Comparison of ENCODE assay signal across 9 cellular contexts in the genomic region with DNA sequence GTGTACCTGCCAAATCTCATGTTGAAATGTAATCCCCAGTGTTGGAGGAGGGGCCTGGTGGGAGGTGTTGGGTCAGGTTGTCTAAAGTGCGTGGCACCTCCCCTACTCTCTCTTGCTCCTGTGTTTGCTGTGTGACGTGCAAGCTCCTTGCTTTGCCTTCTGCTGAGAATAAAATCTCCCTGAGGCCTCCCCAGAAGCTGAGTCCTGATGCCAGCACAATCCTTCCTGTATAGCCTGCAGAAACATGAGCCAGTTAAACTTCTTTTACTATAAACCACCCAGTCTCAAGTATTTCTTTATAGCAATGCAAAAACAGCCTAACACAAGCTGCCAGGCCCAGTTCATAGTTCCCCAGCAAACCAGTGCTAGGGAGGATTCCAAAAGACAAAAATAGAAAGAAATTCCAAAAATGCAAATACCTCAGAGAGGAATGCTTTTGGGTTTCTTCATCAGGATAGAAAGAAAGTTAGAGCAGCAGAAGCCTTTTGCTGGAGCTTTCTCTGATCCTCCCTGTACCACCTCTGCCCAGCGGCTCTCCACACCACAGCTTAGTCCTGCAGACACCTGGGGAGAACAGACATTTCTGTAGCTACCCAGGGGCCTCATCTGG. TPM values are rescaled to one million over a fixed set of nuclear protein-coding genes. Genes with fewer than 3 reads are reported as not detected.
A peak's percentile ranks its signal among the peaks of the same experiment; 100 is the strongest.
DNase-seq lines count a peak whose midpoint lies in the region; ATAC-seq, FAIRE-seq and TF ChIP-seq lines count a peak whose summit lies in the region.
"Had no signal": no experiment of that assay in that cellular context is flagged by ENCODE, and none has a peak within 500 bp of the region (broad histone marks: within the 10 kb centered on the region; RNA-seq: fewer than 3 reads in every experiment).

No MANE protein-coding gene starts in this region.

- H3K4me2 ChIP-seq in A549, result peak overlapping the region; percentile 74

- H3K27ac Mint-ChIP-seq in CD4-positive, alpha-beta memory T cell, result peak overlapping the region in 1 of 7 donors; percentile 44

- TF ChIP-seq CTCF in A549 (IDR thresholded peaks at IDR 0.05), result no peak

- TF ChIP-seq EP300 in A549 (IDR thresholded peaks at IDR 0.05), result no peak

- intact Hi-C loops in CD4-positive, alpha-beta memory T cell (cut with micrococcal nuclease), result no loop called here

- POLR2A ChIA-PET in A549 (lab: Yijun Ruan, JAX), result interaction anchor here (1.4 kb wide), 1 partner anchor 25 kb away, joined by 12 read pairs; a partner anchor contains a TSS
- POLR2A ChIA-PET in CD4-positive, alpha-beta memory T cell (lab: Charles Lee; ENCODE audit: partially characterized antibody), result interaction anchor here (1.3 kb wide), 1 partner anchor 26 kb away, joined by 4 read pairs; no protein-coding TSS in a partner anchor

- no peaks in the 10 kb centered on the region for H3K4me1 Mint-ChIP-seq in CD4-positive, alpha-beta memory T cell
- H3K4me1 Mint-ChIP-seq in activated T-cell treated with anti-CD3 and anti-CD28 coated beads, Interleukin-2, amount 50 U/mL, for 4 hours (ENCODE audit: low read depth), result no peaks in the 10 kb centered on the region

- no peak for FAIRE-seq in A549 (lab: Jason Lieb, UNC)

- TF ChIP-seq POLR2A in A549 (IDR thresholded peaks at IDR 0.05; ENCODE audit: low read length), result no peak

- H3K9me3 Mint-ChIP-seq in CD4-positive, alpha-beta memory T cell, result peaks cover 0 to 1% (median 0%) of the 10 kb centered on the region in 8 donors
- H3K9me3 Mint-ChIP-seq in activated T-cell treated with anti-CD3 and anti-CD28 coated beads, Interleukin-2, amount 50 U/mL, for 4 hours, result no peaks in the 10 kb centered on the region

- no peaks in the 10 kb centered on the region for H3K27me3 ChIP-seq in muscle layer of duodenum (ENCODE audit: low read depth, low read length)
- no peaks in the 10 kb centered on the region for H3K27me3 ChIP-seq in CD4-positive, alpha-beta memory T cell (ENCODE audit: insufficient read depth, low read length)

- H3K36me3 Mint-ChIP-seq in CD4-positive, alpha-beta memory T cell, result no peaks in the 10 kb centered on the region
- no peaks in the 10 kb centered on the region for H3K36me3 Mint-ChIP-seq in activated T-cell treated with anti-CD3 and anti-CD28 coated beads, Interleukin-2, amount 50 U/mL, for 4 hours (ENCODE audit: insufficient read depth)

- H3K4me1 ChIP-seq in A549, result peaks cover 26% of the 10 kb centered on the region
- H3K4me1 ChIP-seq in muscle layer of duodenum (ENCODE audit: control insufficient read depth in 1 of 2, insufficient read depth in 2 of 2, low read length in 2 of 2), result peaks cover 0 to 16% of the 10 kb centered on the region in 2 donors
- H3K4me1 ChIP-seq in CD4-positive, alpha-beta memory T cell (ENCODE audit: insufficient read depth, low read length), result no peaks in the 10 kb centered on the region

- WGBS in A549 (ENCODE audit: missing lambda C conversion rate), result 43% methylated on average over 3 of the region's 3 CpGs

- H3K4me3 ChIP-seq in A549, result no peak overlapping the region
- no peak overlapping the region for H3K4me3 ChIP-seq in muscle layer of duodenum (ENCODE audit: low read depth in 1 of 2, low read length in 2 of 2)
- H3K4me3 ChIP-seq in CD4-positive, alpha-beta memory T cell (ENCODE audit: low read length in 2 of 2), result no peak overlapping the region

- no peaks in the 10 kb centered on the region for H3K27me3 Mint-ChIP-seq in CD4-positive, alpha-beta memory T cell
- no peaks in the 10 kb centered on the region for H3K27me3 Mint-ChIP-seq in activated T-cell treated with anti-CD3 and anti-CD28 coated beads, Interleukin-2, amount 50 U/mL, for 4 hours (ENCODE audit: low read depth)

- H3K36me3 ChIP-seq in muscle layer of duodenum (ENCODE audit: control insufficient read depth in 1 of 2, insufficient read depth in 2 of 2, low read length in 2 of 2), result no peaks in the 10 kb centered on the region
- no peaks in the 10 kb centered on the region for H3K36me3 ChIP-seq in CD4-positive, alpha-beta memory T cell (ENCODE audit: insufficient read depth, low read length)

- ATAC-seq in A549, result peak; percentile 77 to 83
- ATAC-seq in esophagus mucosa, result peak; percentile 83
- ATAC-seq in activated T-cell treated with anti-CD3 and anti-CD28 coated beads, Interleukin-2, amount 50 U/mL, for 4 hours, result no peak
- ATAC-seq in HG02870 (IDR thresholded peaks at IDR 0.05; ENCODE audit: unreplicated experiment), result no peak
- no peak for ATAC-seq in HG02884 (IDR thresholded peaks at IDR 0.05; ENCODE audit: unreplicated experiment)

- CTCF ChIA-PET in A549 (lab: Yijun Ruan, JAX), result interaction anchor here (0.7 to 2.2 kb wide), 3 partner anchors 15 to 22 kb away, joined by 3 to 9 read pairs (median 3); no protein-coding TSS in a partner anchor
- CTCF ChIA-PET in CD4-positive, alpha-beta memory T cell (lab: Charles Lee; ENCODE audit: partially characterized antibody), result interaction anchor here (0.8 to 1.5 kb wide), 4 partner anchors 16 to 59 kb away, joined by 3 read pairs; no protein-coding TSS in a partner anchor

- no peak overlapping the region for H3K4me3 Mint-ChIP-seq in CD4-positive, alpha-beta memory T cell
- no peak overlapping the region for H3K4me3 Mint-ChIP-seq in activated T-cell treated with anti-CD3 and anti-CD28 coated beads, Interleukin-2, amount 50 U/mL, for 4 hours

- no peak for TF ChIP-seq RAD21 in A549 (conservative IDR thresholded peaks at IDR 0.05 in 1 of 2, IDR thresholded peaks at IDR 0.05 in 1 of 2)

- no peaks in the 10 kb centered on the region for H3K9me3 ChIP-seq in A549
- H3K9me3 ChIP-seq in muscle layer of duodenum (ENCODE audit: control insufficient read depth in 1 of 2, low read length in 2 of 2), result no peaks in the 10 kb centered on the region
- H3K9me3 ChIP-seq in CD4-positive, alpha-beta memory T cell (ENCODE audit: control insufficient read depth in 1 of 2, low read length in 2 of 2), result no peaks in the 10 kb centered on the region

- peak overlapping the region; percentile 62 to 73 for H3K27ac ChIP-seq in A549
- peak overlapping the region; percentile 16 for H3K27ac ChIP-seq in muscle layer of duodenum (ENCODE audit: low read length)
- no peak overlapping the region for H3K27ac ChIP-seq in CD4-positive, alpha-beta memory T cell (ENCODE audit: low read depth, low read length)

- DNase-seq in A549 (ENCODE audit: low read depth in 1 of 2, low spot score in 1 of 2) (peak in 1 of 2 experiments; percentile 53), NCI-H510A (lab: John Stamatoyannopoulos, UW) (peak; percentile 4)
- DNase-seq in CD4-positive, alpha-beta memory T cell, result no peak
- DNase-seq in activated T-cell treated with anti-CD3 and anti-CD28 coated beads, Interleukin-2, amount 50 U/mL, for 4 hours, result no peak
- DNase-seq: stimulated activated CD4-positive, alpha-beta T cell treated with anti-CD3 and anti-CD28 coated beads, Interleukin-4, amount 100 ng/mL, for 1 hour had no signal

TF ChIP-seq in A549, 52 proteins besides CTCF, POLR2A, EP300 and RAD21 (continues in another document):
- TF ChIP-seq MAZ (IDR thresholded peaks at IDR 0.05; ENCODE audit: borderline replicate concordance, low read depth, low read length) (no peak), FOSB (CRISPR knock-in tag; IDR thresholded peaks at IDR 0.05) (no peak), KDM1A (IDR thresholded peaks at IDR 0.05; ENCODE audit: low read depth) (no peak), POLR2AphosphoS2 (conservative IDR thresholded peaks at IDR 0.05; ENCODE audit: low read length) (no peak), RARB (CRISPR knock-in tag; IDR thresholded peaks at IDR 0.05) (no peak), ZC3H11A (IDR thresholded peaks at IDR 0.05) (no peak), NFE2L2 (conservative IDR thresholded peaks at IDR 0.05; ENCODE audit: low read length) (no peak), KDM5A (IDR thresholded peaks at IDR 0.05) (no peak)
- TF ChIP-seq, protein P1, sequence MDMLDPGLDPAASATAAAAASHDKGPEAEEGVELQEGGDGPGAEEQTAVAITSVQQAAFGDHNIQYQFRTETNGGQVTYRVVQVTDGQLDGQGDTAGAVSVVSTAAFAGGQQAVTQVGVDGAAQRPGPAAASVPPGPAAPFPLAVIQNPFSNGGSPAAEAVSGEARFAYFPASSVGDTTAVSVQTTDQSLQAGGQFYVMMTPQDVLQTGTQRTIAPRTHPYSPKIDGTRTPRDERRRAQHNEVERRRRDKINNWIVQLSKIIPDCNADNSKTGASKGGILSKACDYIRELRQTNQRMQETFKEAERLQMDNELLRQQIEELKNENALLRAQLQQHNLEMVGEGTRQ (IDR thresholded peaks at IDR 0.05), result no peak
- TF ChIP-seq, protein P2, sequence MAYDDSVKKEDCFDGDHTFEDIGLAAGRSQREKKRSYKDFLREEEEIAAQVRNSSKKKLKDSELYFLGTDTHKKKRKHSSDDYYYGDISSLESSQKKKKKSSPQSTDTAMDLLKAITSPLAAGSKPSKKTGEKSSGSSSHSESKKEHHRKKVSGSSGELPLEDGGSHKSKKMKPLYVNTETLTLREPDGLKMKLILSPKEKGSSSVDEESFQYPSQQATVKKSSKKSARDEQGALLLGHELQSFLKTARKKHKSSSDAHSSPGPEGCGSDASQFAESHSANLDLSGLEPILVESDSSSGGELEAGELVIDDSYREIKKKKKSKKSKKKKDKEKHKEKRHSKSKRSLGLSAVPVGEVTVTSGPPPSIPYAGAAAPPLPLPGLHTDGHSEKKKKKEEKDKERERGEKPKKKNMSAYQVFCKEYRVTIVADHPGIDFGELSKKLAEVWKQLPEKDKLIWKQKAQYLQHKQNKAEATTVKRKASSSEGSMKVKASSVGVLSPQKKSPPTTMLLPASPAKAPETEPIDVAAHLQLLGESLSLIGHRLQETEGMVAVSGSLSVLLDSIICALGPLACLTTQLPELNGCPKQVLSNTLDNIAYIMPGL (CRISPR knock-in tag; IDR thresholded peaks at IDR 0.05; ENCODE audit: borderline replicate concordance), result no peak
- TF ChIP-seq, protein P3, sequence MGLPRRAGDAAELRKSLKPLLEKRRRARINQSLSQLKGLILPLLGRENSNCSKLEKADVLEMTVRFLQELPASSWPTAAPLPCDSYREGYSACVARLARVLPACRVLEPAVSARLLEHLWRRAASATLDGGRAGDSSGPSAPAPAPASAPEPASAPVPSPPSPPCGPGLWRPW (IDR thresholded peaks at IDR 0.05), result no peak

RNA-seq across cellular contexts. Expression of a gene that starts 25.9 kb away (rescaled TPM):
- polyA plus RNA-seq in A549 (2011; rRNA removed), result 94.0 and 120 TPM in 2 replicates
- 22.4 and 24.2 TPM in 2 replicates for polyA plus RNA-seq in A549 (2012; cell fraction: cytosol; rRNA removed)
- polyA plus RNA-seq in A549 (2012; cell fraction: nucleus; rRNA removed), result 8.1 and 14.0 TPM in 2 replicates
- polyA plus RNA-seq in A549 (2017; fragmentation: RNase III; extraction: RNeasy Plus Mini Kit Qiagen cat#74134 plus additional on column Dnase treatment), result 101 to 114 TPM (median 104 TPM) in 3 replicates
- 45.7 and 47.9 TPM in 2 replicates for polyA minus RNA-seq in A549 (2011; rRNA and poly(A)+ RNA removed)
- total RNA-seq in esophagus mucosa, result 104 TPM
- 100 to 1,000 TPM; 208 to 212 TPM for total RNA-seq in CD4-positive, alpha-beta memory T cell
- polyA plus RNA-seq in CD4-positive, alpha-beta memory T cell, result 10 to 100 TPM; 33.5 to 80.5 TPM
- 100 to 1,000 TPM; 361 to 373 (median 372) TPM for total RNA-seq in activated T-cell treated with anti-CD3 and anti-CD28 coated beads, Interleukin-2, amount 50 U/mL, for 4 hours

Comparison
In these comparisons a context has a peak if more than half of its experiments do, and no peak if none do; other contexts are left out.
1. ATAC-seq: peak in A549 (2 of 2) and esophagus mucosa (single experiment); none in activated T-cell treated with anti-CD3 and anti-CD28 coated beads, Interleukin-2, amount 50 U/mL, for 4 hours (0 of 2), HG02870 (single experiment) and HG02884 (single experiment).